Comparison of ENCODE assay signal across 6 cellular contexts in the genomic region with DNA sequence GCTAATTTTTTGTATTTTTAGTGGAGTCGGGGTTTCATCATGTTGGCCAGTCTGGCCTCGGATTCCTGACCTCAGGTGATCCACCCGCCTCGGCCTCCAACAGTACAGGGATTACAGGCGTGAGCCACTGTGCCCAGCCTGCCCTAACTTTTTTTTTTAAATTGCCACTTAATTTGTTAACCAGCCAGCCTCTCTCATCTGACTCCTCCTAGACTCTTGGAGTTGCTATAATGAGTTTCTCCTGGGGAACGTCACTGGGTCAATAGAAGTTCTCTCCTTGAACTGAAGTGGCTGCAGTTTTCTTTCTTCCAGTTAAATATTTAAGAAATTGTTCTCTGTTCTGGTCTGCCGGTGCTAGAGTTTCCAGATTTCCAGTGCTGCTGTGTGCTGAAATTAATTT. TPM values are rescaled to one million over a fixed set of nuclear protein-coding genes. Genes with fewer than 3 reads are reported as not detected.
"Had no signal": no experiment of that assay in that cellular context is flagged by ENCODE, and none has a peak within 500 bp of the region (broad histone marks: within the 10 kb centered on the region; RNA-seq: fewer than 3 reads in every experiment).

No MANE protein-coding gene starts in this region.

- H3K4me3 ChIP-seq: K562 had no signal

- DNase-seq: IMR-90 had no signal

- ATAC-seq: HepG2, K562 had no signal

- H3K27ac ChIP-seq: HL-60 had no signal

RNA-seq across cellular contexts. Expression of gene NEUROD6, which starts 27.7 kb away (rescaled TPM):
- total RNA-seq: HepG2, HT-29, HT1080, IMR-90, K562 had no signal
